ENCODE assay signal across 7 cellular contexts in genomic region chrX:47482065-47482511, GRCh38.
DNase-seq lines count a peak whose midpoint lies in the region; ATAC-seq and TF ChIP-seq lines count a peak whose summit lies in the region.

No MANE protein-coding gene starts in this region.

- peak overlapping the region; percentile 62 to 64 for H3K4me3 ChIP-seq in cardiac fibroblast (replicated peaks in 1 of 2; ENCODE audit: low read depth in 2 of 2, low read length in 2 of 2)

- TF ChIP-seq CTCF in cardiac fibroblast (IDR thresholded peaks at IDR 0.05; ENCODE audit: low read depth, low read length), result no peak
- no peak for TF ChIP-seq CTCF in nephron progenitor cell (IDR thresholded peaks at IDR 0.05)

- DNase-seq in cardiac fibroblast (ENCODE audit: low read depth in 2 of 2) (no peak), nephron progenitor cell (no peak), COR-L47 (lab: John Stamatoyannopoulos, UW) (no peak), NCI-H2196 treated with DMSO at 0.1 percent for 48 hours (lab: John Stamatoyannopoulos, UW; ENCODE audit: unreplicated experiment) (no peak), C1 segment of cervical spinal cord (lab: John Stamatoyannopoulos, UW) (no peak)

- H3K27me3 Mint-ChIP-seq in nephron progenitor cell (ENCODE audit: low read depth, poor library complexity), result no peaks in the 10 kb centered on the region

- peaks cover 26% of the 10 kb centered on the region for H3K4me1 Mint-ChIP-seq in nephron progenitor cell

- peaks cover 49% of the 10 kb centered on the region for H3K9me3 Mint-ChIP-seq in nephron progenitor cell

- H3K36me3 Mint-ChIP-seq in nephron progenitor cell (ENCODE audit: low read depth), result peaks cover 20% of the 10 kb centered on the region

- ATAC-seq in GM19395 (IDR thresholded peaks at IDR 0.05; ENCODE audit: unreplicated experiment) (peak; percentile 19), HG03457 (IDR thresholded peaks at IDR 0.05; ENCODE audit: unreplicated experiment) (peak; percentile 14)

- peak overlapping the region; percentile 88 for H3K4me3 Mint-ChIP-seq in nephron progenitor cell

- H3K27ac Mint-ChIP-seq in nephron progenitor cell, result peak overlapping the region; percentile 87
